8 cellular contexts compared by ENCODE assay signal in the genomic region with DNA sequence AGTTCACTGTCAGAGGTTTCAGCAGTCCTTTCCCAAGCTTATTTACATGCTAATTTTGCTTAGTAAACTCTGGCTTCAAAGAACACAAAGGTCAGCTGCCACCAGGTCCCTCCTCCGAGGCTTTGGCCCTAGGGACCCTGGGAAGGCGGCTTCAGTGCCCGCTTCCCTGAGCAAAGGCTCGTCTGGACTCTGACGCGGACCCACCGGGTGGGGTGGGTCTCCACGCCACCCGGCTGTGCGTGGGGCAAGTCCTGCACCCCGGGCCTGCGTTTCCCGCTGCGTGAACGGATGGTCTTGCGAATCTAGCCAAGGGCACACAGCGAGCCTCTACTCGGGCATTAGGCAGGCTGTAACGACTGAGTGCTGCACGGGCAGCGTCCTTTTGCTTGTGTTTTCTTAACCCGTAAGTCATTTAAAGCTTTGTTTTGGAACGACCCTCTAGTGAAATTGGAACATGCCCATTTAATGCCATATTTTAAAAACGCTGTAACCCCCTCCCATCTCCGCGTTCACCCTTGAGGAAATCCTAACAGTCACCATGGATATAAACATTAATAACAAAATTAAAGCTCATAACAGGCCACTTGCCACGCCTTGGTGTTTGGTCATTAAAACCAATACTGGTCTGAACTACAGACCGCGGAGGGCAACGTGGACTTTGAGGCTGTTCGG. TPM values are rescaled to one million over a fixed set of nuclear protein-coding genes. Genes with fewer than 3 reads are reported as not detected.
A peak's percentile ranks its signal among the peaks of the same experiment; 100 is the strongest.
DNase-seq lines count a peak whose midpoint lies in the region; ATAC-seq and TF ChIP-seq lines count a peak whose summit lies in the region.

No MANE protein-coding gene starts in this region.

- no peaks in the 10 kb centered on the region for H3K9me3 ChIP-seq in heart left ventricle

- no peak for TF ChIP-seq CTCF in WTC11 (IDR thresholded peaks at IDR 0.05)
- TF ChIP-seq CTCF in heart left ventricle (IDR thresholded peaks at IDR 0.05), result no peak

- peaks cover 36% of the 10 kb centered on the region for H3K27me3 Mint-ChIP-seq in WTC11 (ENCODE audit: low read depth)

- peaks cover 45% of the 10 kb centered on the region for H3K36me3 Mint-ChIP-seq in WTC11

- intact Hi-C loops in heart left ventricle (cut with DNase I), result loop anchor here in 4 of 10 donors (2.0 to 5.0 kb wide), 4 partner anchors 16 to 69 kb away; no protein-coding TSS in a partner anchor

- H3K4me3 Mint-ChIP-seq in WTC11, result peak overlapping the region; percentile 78

- peak overlapping the region; percentile 37 for H3K27ac Mint-ChIP-seq in WTC11

- peaks cover 0 to 58% (median 28%) of the 10 kb centered on the region in 12 donors for H3K4me1 ChIP-seq in heart left ventricle

- ATAC-seq in WTC11, result peak; percentile 8; the same call in 1 of the 2 replicates
- ATAC-seq in heart left ventricle, result peak in 2 of 4 donors; percentile 26 to 38

- H3K27ac ChIP-seq in heart left ventricle, result peak overlapping the region; percentile 6 to 90 (median 80)

- POLR2A ChIA-PET in WTC11 (lab: Charles Lee), result no interaction called here

- WGBS in heart left ventricle, 4 donors, result 5 to 13% (median 6%) methylated on average over 27 to 31 of the region's 31 CpGs

- DNase-seq in NCI-H1417 (lab: John Stamatoyannopoulos, UW) (peak in 2 of 3 experiments; percentile 21 to 42), NCI-H1417 treated with DMSO at 0.1 percent for 48 hours (lab: John Stamatoyannopoulos, UW) (no peak), WTC11 (ENCODE audit: low spot score) (peak; percentile 39), heart left ventricle (no peak), retina (peak; percentile 69), NCI-H2029 (lab: John Stamatoyannopoulos, UW) (no peak), UCSD-AML1 (lab: John Stamatoyannopoulos, UW; ENCODE audit: unreplicated experiment) (no peak)
- DNase-seq in stimulated activated CD4-positive, alpha-beta T cell treated with anti-CD3 and anti-CD28 coated beads, Interleukin-4, amount 100 ng/mL, for 4 hours, result no peak

- no peak for TF ChIP-seq POLR2A in heart left ventricle (IDR thresholded peaks at IDR 0.05)

- peak overlapping the region; percentile 72 to 99 (median 90) for H3K4me3 ChIP-seq in heart left ventricle

- CTCF ChIA-PET in WTC11 (lab: Charles Lee), result interaction anchor here (0.9 to 2.7 kb wide), 8 partner anchors 8 to 161 kb away, joined by 3 to 29 read pairs (median 3); no protein-coding TSS in a partner anchor

- H3K27me3 ChIP-seq in heart left ventricle, result peaks cover 0 to 9% (median 0%) of the 10 kb centered on the region in 9 donors

- H3K36me3 ChIP-seq in heart left ventricle, result no peaks in the 10 kb centered on the region

- H3K9me3 Mint-ChIP-seq in WTC11, result peaks cover 5% of the 10 kb centered on the region

- H3K4me1 Mint-ChIP-seq in WTC11, result peaks cover 43% of the 10 kb centered on the region

TF ChIP-seq in WTC11, 78 proteins besides CTCF, POLR2A, EP300 and RAD21:
- TF ChIP-seq, protein P1, sequence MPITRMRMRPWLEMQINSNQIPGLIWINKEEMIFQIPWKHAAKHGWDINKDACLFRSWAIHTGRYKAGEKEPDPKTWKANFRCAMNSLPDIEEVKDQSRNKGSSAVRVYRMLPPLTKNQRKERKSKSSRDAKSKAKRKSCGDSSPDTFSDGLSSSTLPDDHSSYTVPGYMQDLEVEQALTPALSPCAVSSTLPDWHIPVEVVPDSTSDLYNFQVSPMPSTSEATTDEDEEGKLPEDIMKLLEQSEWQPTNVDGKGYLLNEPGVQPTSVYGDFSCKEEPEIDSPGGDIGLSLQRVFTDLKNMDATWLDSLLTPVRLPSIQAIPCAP (CRISPR knock-in tag; IDR thresholded peaks at IDR 0.05), result no peak
- TF ChIP-seq SOX15 (CRISPR knock-in tag; IDR thresholded peaks at IDR 0.05) (no peak), JAZF1 (CRISPR knock-in tag; IDR thresholded peaks at IDR 0.05) (no peak)

RNA-seq across cellular contexts. Expression of a gene that starts 0.8 kb away (rescaled TPM):
- total RNA-seq in WTC11 (2021) (113 to 203 TPM (median 189 TPM) in 3 replicates), heart left ventricle (100 to 1,000 TPM in 8 of 9 donors, 10 to 100 TPM in 1; 97.1 to 711 (median 130) TPM)
- 100 to 1,000 TPM in 1 of 2 donors, 10 to 100 TPM in 1; 48.1 to 119 TPM for polyA plus RNA-seq in heart left ventricle

Comparison
In these comparisons a context has a peak if more than half of its experiments do, and no peak if none do; other contexts are left out.
1. DNase-seq: peak in NCI-H1417 (2 of 3), WTC11 (single experiment) and retina (single experiment); none in NCI-H1417 treated with DMSO at 0.1 percent for 48 hours (single experiment), heart left ventricle (0 of 5), NCI-H2029 (single experiment), UCSD-AML1 (single experiment) and stimulated activated CD4-positive, alpha-beta T cell treated with anti-CD3 and anti-CD28 coated beads, Interleukin-4, amount 100 ng/mL, for 4 hours (0 of 2).